In genomic region chr12:91948504-91948903, GRCh38 we compare ENCODE assay signal across 17 cellular contexts.
DNase-seq lines count a peak whose midpoint lies in the region; ATAC-seq and TF ChIP-seq lines count a peak whose summit lies in the region.
"Had no signal": no experiment of that assay in that cellular context is flagged by ENCODE, and none has a peak within 500 bp of the region (broad histone marks: within the 10 kb centered on the region; RNA-seq: fewer than 3 reads in every experiment).

No MANE protein-coding gene starts in this region.

- POLR2A ChIA-PET in activated naive CD8-positive, alpha-beta T cell treated with anti-CD3 and anti-CD28 coated beads, Interleukin-2, amount 10 ng/mL, durations not matched to agents 7 days and 5 days (lab: Charles Lee) = no interaction called here
- POLR2A ChIA-PET in naive thymus-derived CD8-positive, alpha-beta T cell (lab: Charles Lee) = interaction anchor here (1.5 kb wide), 1 partner anchor 72 kb away, joined by 4 read pairs; no protein-coding TSS in a partner anchor

- no peak for TF ChIP-seq CTCF in lower lobe of right lung (IDR thresholded peaks at IDR 0.05)

- H3K4me3 ChIP-seq in lower lobe of right lung = no peak overlapping the region
- H3K4me3 ChIP-seq: A549 had no signal

- peaks cover 6% of the 10 kb centered on the region for H3K4me1 Mint-ChIP-seq in activated naive CD8-positive, alpha-beta T cell treated with anti-CD3 and anti-CD28 coated beads, Interleukin-2, amount 10 ng/mL, durations not matched to agents 7 days and 5 days
- H3K4me1 Mint-ChIP-seq in activated naive CD8-positive, alpha-beta T cell treated with anti-CD3 and anti-CD28 coated beads for 36 hours = peaks cover 7% of the 10 kb centered on the region
- H3K4me1 Mint-ChIP-seq in activated naive CD8-positive, alpha-beta T cell treated with anti-CD3 and anti-CD28 coated beads, Interleukin-2, amount 50 U/mL, for 24 hours = peaks cover 14% of the 10 kb centered on the region
- peaks cover 10 to 35% (median 18%) of the 10 kb centered on the region in 4 donors for H3K4me1 Mint-ChIP-seq in naive thymus-derived CD8-positive, alpha-beta T cell

- no peaks in the 10 kb centered on the region for H3K27me3 Mint-ChIP-seq in activated naive CD8-positive, alpha-beta T cell treated with anti-CD3 and anti-CD28 coated beads, Interleukin-2, amount 10 ng/mL, durations not matched to agents 7 days and 5 days
- no peaks in the 10 kb centered on the region for H3K27me3 Mint-ChIP-seq in activated naive CD8-positive, alpha-beta T cell treated with anti-CD3 and anti-CD28 coated beads for 36 hours
- H3K27me3 Mint-ChIP-seq in activated naive CD8-positive, alpha-beta T cell treated with anti-CD3 and anti-CD28 coated beads, Interleukin-2, amount 50 U/mL, for 24 hours = no peaks in the 10 kb centered on the region
- no peaks in the 10 kb centered on the region for H3K27me3 Mint-ChIP-seq in naive thymus-derived CD8-positive, alpha-beta T cell

- no peak overlapping the region for H3K27ac Mint-ChIP-seq in activated naive CD8-positive, alpha-beta T cell treated with anti-CD3 and anti-CD28 coated beads, Interleukin-2, amount 10 ng/mL, durations not matched to agents 7 days and 5 days
- H3K27ac Mint-ChIP-seq in activated naive CD8-positive, alpha-beta T cell treated with anti-CD3 and anti-CD28 coated beads for 36 hours = no peak overlapping the region
- H3K27ac Mint-ChIP-seq in activated naive CD8-positive, alpha-beta T cell treated with anti-CD3 and anti-CD28 coated beads, Interleukin-2, amount 50 U/mL, for 24 hours = peak overlapping the region; percentile 29
- H3K27ac Mint-ChIP-seq in naive thymus-derived CD8-positive, alpha-beta T cell = peak overlapping the region in 5 of 10 donors; percentile 22 to 72 (median 38)

- intact Hi-C loops in lower lobe of right lung (cut with DNase I) = no loop called here

- DNase-seq in activated naive CD8-positive, alpha-beta T cell treated with anti-CD3 and anti-CD28 coated beads, Interleukin-2, amount 10 ng/mL, durations not matched to agents 7 days and 5 days = no peak
- DNase-seq in activated naive CD8-positive, alpha-beta T cell treated with anti-CD3 and anti-CD28 coated beads for 36 hours = no peak
- no peak for DNase-seq in activated naive CD8-positive, alpha-beta T cell treated with anti-CD3 and anti-CD28 coated beads, Interleukin-2, amount 50 U/mL, for 24 hours
- DNase-seq in lower lobe of right lung (no peak), NCI-H774 (lab: John Stamatoyannopoulos, UW) (no peak), SIG-M5 (lab: John Stamatoyannopoulos, UW) (no peak)
- DNase-seq in naive thymus-derived CD8-positive, alpha-beta T cell = no peak
- DNase-seq in effector CD8-positive, alpha-beta T cell (lab: John Stamatoyannopoulos, UW) = no peak
- DNase-seq: Calu3, DMS79, NCI-H1417, NCI-H1930, NCI-H2171, NCI-H510A, SHP77 treated with DMSO at 0.1 percent for 48 hours had no signal

- no peak overlapping the region for H3K27ac ChIP-seq in lower lobe of right lung
- H3K27ac ChIP-seq: A549, KMS-11 had no signal

- no peak overlapping the region for H3K4me3 Mint-ChIP-seq in activated naive CD8-positive, alpha-beta T cell treated with anti-CD3 and anti-CD28 coated beads, Interleukin-2, amount 10 ng/mL, durations not matched to agents 7 days and 5 days
- H3K4me3 Mint-ChIP-seq in activated naive CD8-positive, alpha-beta T cell treated with anti-CD3 and anti-CD28 coated beads for 36 hours = no peak overlapping the region
- H3K4me3 Mint-ChIP-seq in activated naive CD8-positive, alpha-beta T cell treated with anti-CD3 and anti-CD28 coated beads, Interleukin-2, amount 50 U/mL, for 24 hours = no peak overlapping the region
- H3K4me3 Mint-ChIP-seq in naive thymus-derived CD8-positive, alpha-beta T cell = peak overlapping the region in 2 of 10 donors; percentile 26 to 36

- no peaks in the 10 kb centered on the region for H3K36me3 ChIP-seq in lower lobe of right lung

- no peaks in the 10 kb centered on the region for H3K27me3 ChIP-seq in lower lobe of right lung (ENCODE audit: low read depth)

- H3K36me3 Mint-ChIP-seq in activated naive CD8-positive, alpha-beta T cell treated with anti-CD3 and anti-CD28 coated beads, Interleukin-2, amount 10 ng/mL, durations not matched to agents 7 days and 5 days = peaks cover 7% of the 10 kb centered on the region
- peaks cover 4% of the 10 kb centered on the region for H3K36me3 Mint-ChIP-seq in activated naive CD8-positive, alpha-beta T cell treated with anti-CD3 and anti-CD28 coated beads for 36 hours
- H3K36me3 Mint-ChIP-seq in activated naive CD8-positive, alpha-beta T cell treated with anti-CD3 and anti-CD28 coated beads, Interleukin-2, amount 50 U/mL, for 24 hours (ENCODE audit: low read depth) = no peaks in the 10 kb centered on the region
- H3K36me3 Mint-ChIP-seq in naive thymus-derived CD8-positive, alpha-beta T cell = peaks cover 0 to 4% (median 3%) of the 10 kb centered on the region in 3 donors

- ATAC-seq in activated naive CD8-positive, alpha-beta T cell treated with anti-CD3 and anti-CD28 coated beads, Interleukin-2, amount 10 ng/mL, durations not matched to agents 7 days and 5 days (ENCODE audit: low read depth) = peak; percentile 33
- no peak for ATAC-seq in activated naive CD8-positive, alpha-beta T cell treated with anti-CD3 and anti-CD28 coated beads, Interleukin-2, amount 50 U/mL, for 24 hours
- ATAC-seq in lower lobe of right lung = peak; percentile 38 to 52
- no peak for ATAC-seq in naive thymus-derived CD8-positive, alpha-beta T cell
- ATAC-seq: A549 had no signal

- H3K4me1 ChIP-seq in lower lobe of right lung = peaks cover 9% of the 10 kb centered on the region

- H3K9me3 Mint-ChIP-seq in activated naive CD8-positive, alpha-beta T cell treated with anti-CD3 and anti-CD28 coated beads, Interleukin-2, amount 10 ng/mL, durations not matched to agents 7 days and 5 days = no peaks in the 10 kb centered on the region
- H3K9me3 Mint-ChIP-seq in activated naive CD8-positive, alpha-beta T cell treated with anti-CD3 and anti-CD28 coated beads for 36 hours = peaks cover 6% of the 10 kb centered on the region
- peaks cover 7% of the 10 kb centered on the region for H3K9me3 Mint-ChIP-seq in activated naive CD8-positive, alpha-beta T cell treated with anti-CD3 and anti-CD28 coated beads, Interleukin-2, amount 50 U/mL, for 24 hours
- H3K9me3 Mint-ChIP-seq in naive thymus-derived CD8-positive, alpha-beta T cell = peaks cover 0 to 6% (median 0%) of the 10 kb centered on the region in 9 donors

- no peaks in the 10 kb centered on the region for H3K9me3 ChIP-seq in lower lobe of right lung
- H3K9me3 ChIP-seq: A549 had no signal

Comparison
In these comparisons a context has a peak if more than half of its experiments do, and no peak if none do; other contexts are left out.
1. ATAC-seq: peak in activated naive CD8-positive, alpha-beta T cell treated with anti-CD3 and anti-CD28 coated beads, Interleukin-2, amount 10 ng/mL, durations not matched to agents 7 days and 5 days (single experiment) and lower lobe of right lung (2 of 2); none in activated naive CD8-positive, alpha-beta T cell treated with anti-CD3 and anti-CD28 coated beads, Interleukin-2, amount 50 U/mL, for 24 hours (single experiment) and naive thymus-derived CD8-positive, alpha-beta T cell (0 of 2).